14 cellular contexts compared by ENCODE assay signal in the genomic region with DNA sequence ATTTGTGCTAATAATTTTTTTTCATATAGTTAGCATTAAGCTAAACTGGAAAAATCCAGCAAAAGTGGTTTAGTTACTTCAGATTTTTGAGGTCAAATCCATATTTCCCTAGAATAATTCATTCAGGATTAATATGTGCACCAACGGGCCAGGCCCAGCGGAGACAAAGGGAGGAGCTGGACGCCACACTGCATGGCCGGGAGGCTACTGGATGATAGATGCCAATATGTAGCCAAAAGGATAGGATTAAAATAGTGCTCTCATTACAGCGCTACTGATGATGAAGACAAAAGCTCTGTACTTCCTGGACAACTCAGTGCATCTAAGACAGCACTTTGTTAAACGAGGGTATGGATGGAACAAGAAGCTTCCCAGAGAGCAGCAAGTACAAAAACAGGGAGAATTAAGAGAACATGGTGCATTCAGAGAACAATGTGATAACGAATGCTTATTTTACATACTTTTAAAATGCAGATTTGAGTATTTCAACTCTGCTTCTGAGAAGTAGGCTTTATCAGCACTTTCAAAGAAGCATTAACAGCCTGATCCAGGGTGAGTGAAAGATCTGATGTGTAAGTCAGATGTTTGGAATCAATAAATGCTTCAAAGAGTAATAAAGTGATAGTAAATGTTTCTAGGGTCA. TPM values are rescaled to one million over a fixed set of nuclear protein-coding genes. Genes with fewer than 3 reads are reported as not detected.
DNase-seq lines count a peak whose midpoint lies in the region; ATAC-seq and TF ChIP-seq lines count a peak whose summit lies in the region.
"Had no signal": no experiment of that assay in that cellular context is flagged by ENCODE, and none has a peak within 500 bp of the region (broad histone marks: within the 10 kb centered on the region; RNA-seq: fewer than 3 reads in every experiment).

No MANE protein-coding gene starts in this region.

- no peak overlapping the region for H2AK5ac ChIP-seq in H9 (ENCODE audit: insufficient read length, low read length)

- no peak overlapping the region for H2BK120ac ChIP-seq in H9 (ENCODE audit: low read depth, low read length, poor library complexity, severe bottlenecking)

- H3K4me2 ChIP-seq in H9 (ENCODE audit: insufficient read depth, insufficient read length, low read length) = peak overlapping the region; percentile 33

- H3K4me1 ChIP-seq in H9 (ENCODE audit: insufficient read depth, low read length) (0 out of 2 replicates have a peak, but pooled peaks cover 2% of the 10 kb centered on the region), NT2/D1 (ENCODE audit: insufficient read depth, insufficient read length) (no peaks in the 10 kb centered on the region), iPS-20b (ENCODE audit: insufficient read depth, low read length) (peaks cover 19% of the 10 kb centered on the region)

- no peak overlapping the region for H2AFZ ChIP-seq in H9 (ENCODE audit: low read length)

- H3K4me3 Mint-ChIP-seq in H9 (no peak overlapping the region; a peak in 2 of 5 replicates), progenitor cell of endocrine pancreas (ENCODE audit: low read depth) (no peak overlapping the region)
- H3K4me3 Mint-ChIP-seq in activated CD4-positive, alpha-beta T cell treated with anti-CD3 and anti-CD28 coated beads for 36 hours = no peak overlapping the region
- H3K4me3 Mint-ChIP-seq: CD8-positive, alpha-beta memory T cell had no signal

- H3K56ac ChIP-seq in H9 (ENCODE audit: insufficient read length, low read depth, low read length) = no peak overlapping the region

- no peak for TF ChIP-seq CTCF in H9 (conservative IDR thresholded peaks at IDR 0.05)
- no peak for TF ChIP-seq CTCF in progenitor cell of endocrine pancreas (IDR thresholded peaks at IDR 0.05; ENCODE audit: unreplicated experiment)

- no peak overlapping the region for H3T11ph ChIP-seq in H9 (ENCODE audit: low read length)

- peaks cover 42% of the 10 kb centered on the region for H3K36me3 ChIP-seq in NT2/D1 (ENCODE audit: insufficient read depth, insufficient read length, low read length)
- peaks cover 40% of the 10 kb centered on the region for H3K36me3 ChIP-seq in iPS-20b (ENCODE audit: insufficient read depth, low read depth, low read length)

- H3K27ac ChIP-seq in H9 (ENCODE audit: insufficient read length, low read depth, low read length) (peak overlapping the region; percentile 55), iPS-20b (ENCODE audit: low read length) (no peak overlapping the region)
- H3K27ac ChIP-seq: RWPE1, SJSA1 had no signal

- H3K4me3 ChIP-seq in NT2/D1 (ENCODE audit: insufficient read length, low read depth) (no peak overlapping the region), iPS-20b (ENCODE audit: low read length) (peak overlapping the region; percentile 43)
- H3K4me3 ChIP-seq: SJSA1 had no signal

- WGBS in H9 (ENCODE audit: extremely low coverage, insufficient read length, low lambda C conversion rate) = no CpG with 5 or more reads among the region's 7 CpGs

- no peaks in the 10 kb centered on the region for H4K20me1 ChIP-seq in H9 (ENCODE audit: control insufficient read depth, insufficient read depth, insufficient read length)

- no peak overlapping the region for H2BK15ac ChIP-seq in H9 (ENCODE audit: low read depth, low read length)

- no peak overlapping the region for H4K8ac ChIP-seq in H9 (replicated peaks; ENCODE audit: insufficient read length, low read depth, low read length)

- ATAC-seq in activated CD4-positive, alpha-beta T cell treated with anti-CD3 and anti-CD28 coated beads for 36 hours = no peak
- ATAC-seq in HG03520 (IDR thresholded peaks at IDR 0.05; ENCODE audit: unreplicated experiment) = no peak

- no peak overlapping the region for H2BK5ac ChIP-seq in H9 (ENCODE audit: insufficient read length, low read length)

- POLR2A ChIA-PET in activated CD4-positive, alpha-beta T cell treated with anti-CD3 and anti-CD28 coated beads for 36 hours (lab: Charles Lee) = no interaction called here

- CTCF ChIA-PET in activated CD4-positive, alpha-beta T cell treated with anti-CD3 and anti-CD28 coated beads for 36 hours (lab: Charles Lee) = interaction anchor here (1.2 to 1.9 kb wide), 4 partner anchors 9 to 198 kb away, joined by 3 to 16 read pairs (median 6); no protein-coding TSS in a partner anchor

- DNase-seq in H9 = no peak
- DNase-seq in NT2/D1 (ENCODE audit: low read depth, low spot score) = peak; percentile 25
- no peak for DNase-seq in progenitor cell of endocrine pancreas (ENCODE audit: low spot score, unreplicated experiment)
- DNase-seq in activated CD4-positive, alpha-beta T cell treated with anti-CD3 and anti-CD28 coated beads for 36 hours = no peak
- DNase-seq in RPMI8226 = no peak
- DNase-seq: ACHN; CD8-positive, alpha-beta memory T cell; IMR-90; NCI-H187 treated with DMSO at 0.1 percent for 48 hours; PC-3 had no signal

- no peak overlapping the region for H2BK12ac ChIP-seq in H9 (ENCODE audit: insufficient read length, low read depth, low read length)

- H3K9ac ChIP-seq in H9 (ENCODE audit: extremely low read depth, insufficient read length, low read length) (no peak overlapping the region), NT2/D1 (ENCODE audit: insufficient read length, low read depth) (no peak overlapping the region), iPS-20b (ENCODE audit: low read depth, low read length) (peak overlapping the region; percentile 4; the same call in 1 of the 2 replicates)

- no peaks in the 10 kb centered on the region for H3K23me2 ChIP-seq in H9 (ENCODE audit: insufficient read length, low read depth, low read length, poor library complexity, severe bottlenecking)

- no peak overlapping the region for H2BK20ac ChIP-seq in H9 (ENCODE audit: low read depth, low read length, poor library complexity, severe bottlenecking)

- H3K14ac ChIP-seq in H9 (ENCODE audit: insufficient read depth, low read length) = no peak overlapping the region

- H4K5ac ChIP-seq in H9 (ENCODE audit: insufficient read length, low read depth, low read length) = no peak overlapping the region

- H3K27me3 Mint-ChIP-seq in H9 (ENCODE audit: low read depth) (no peaks in the 10 kb centered on the region), progenitor cell of endocrine pancreas (no peaks in the 10 kb centered on the region)
- no peaks in the 10 kb centered on the region for H3K27me3 Mint-ChIP-seq in activated CD4-positive, alpha-beta T cell treated with anti-CD3 and anti-CD28 coated beads for 36 hours
- H3K27me3 Mint-ChIP-seq: CD8-positive, alpha-beta memory T cell had no signal

- H3K9me3 ChIP-seq in H9 (ENCODE audit: control insufficient read depth, low read depth, low read length) (no peaks in the 10 kb centered on the region), NT2/D1 (ENCODE audit: insufficient read depth, low read length) (no peaks in the 10 kb centered on the region), iPS-20b (ENCODE audit: insufficient read depth, low read depth, low read length) (no peaks in the 10 kb centered on the region)
- H3K9me3 ChIP-seq: SJSA1 had no signal

- H3K9me3 Mint-ChIP-seq in H9 = no peaks in the 10 kb centered on the region
- H3K9me3 Mint-ChIP-seq in progenitor cell of endocrine pancreas (ENCODE audit: low read depth) = no peaks in the 10 kb centered on the region
- no peaks in the 10 kb centered on the region for H3K9me3 Mint-ChIP-seq in activated CD4-positive, alpha-beta T cell treated with anti-CD3 and anti-CD28 coated beads for 36 hours (ENCODE audit: low read depth)
- H3K9me3 Mint-ChIP-seq: CD8-positive, alpha-beta memory T cell had no signal

- H3K27me3 ChIP-seq in H9 (ENCODE audit: insufficient read depth, low read length) (no peaks in the 10 kb centered on the region), NT2/D1 (ENCODE audit: insufficient read depth, insufficient read length) (no peaks in the 10 kb centered on the region), iPS-20b (ENCODE audit: insufficient read depth, low read length) (no peaks in the 10 kb centered on the region)
- H3K27me3 ChIP-seq: SJSA1 had no signal

- H3K79me1 ChIP-seq in H9 (ENCODE audit: insufficient read depth, low read depth, low read length, poor library complexity, severe bottlenecking) = no peaks in the 10 kb centered on the region

- no peak overlapping the region for H4K91ac ChIP-seq in H9 (ENCODE audit: insufficient read length, low read depth, low read length)

- no peak overlapping the region for H3K18ac ChIP-seq in H9 (ENCODE audit: insufficient read length, low read depth, low read length)

- H3K36me3 Mint-ChIP-seq in H9 (ENCODE audit: insufficient read depth in 1 of 3, low read depth in 3 of 3) (peaks cover 4 to 34% (median 24%) of the 10 kb centered on the region in 3 experiments; a peak in 5 of 7 replicates), progenitor cell of endocrine pancreas (ENCODE audit: insufficient read depth) (peaks cover 23% of the 10 kb centered on the region)
- H3K36me3 Mint-ChIP-seq in activated CD4-positive, alpha-beta T cell treated with anti-CD3 and anti-CD28 coated beads for 36 hours (ENCODE audit: low read depth) = peaks cover 26% of the 10 kb centered on the region

- no peak overlapping the region for H3K4ac ChIP-seq in H9 (ENCODE audit: low read depth, low read length)

- H3K27ac Mint-ChIP-seq in H9 (peak overlapping the region; percentile 6 to 70 (median 49); a peak in 5 of 7 replicates), progenitor cell of endocrine pancreas (peak overlapping the region; percentile 77)
- no peak overlapping the region for H3K27ac Mint-ChIP-seq in activated CD4-positive, alpha-beta T cell treated with anti-CD3 and anti-CD28 coated beads for 36 hours

- no peaks in the 10 kb centered on the region for H3K79me2 ChIP-seq in H9 (ENCODE audit: insufficient read depth, low read length)

- H3K23ac ChIP-seq in H9 (ENCODE audit: insufficient read length, low read depth, low read length) = no peak overlapping the region

- intact Hi-C loops in activated CD4-positive, alpha-beta T cell treated with anti-CD3 and anti-CD28 coated beads for 36 hours (cut with DNase I, micrococcal nuclease) = loop anchor here in 1 of 2 experiments (2.0 kb wide), 1 partner anchor 196 kb away; no protein-coding TSS in a partner anchor

- H3K4me1 Mint-ChIP-seq in H9 = peaks cover 16 to 20% of the 10 kb centered on the region in 2 experiments
- peaks cover 15% of the 10 kb centered on the region for H3K4me1 Mint-ChIP-seq in progenitor cell of endocrine pancreas (ENCODE audit: low read depth)
- no peaks in the 10 kb centered on the region for H3K4me1 Mint-ChIP-seq in activated CD4-positive, alpha-beta T cell treated with anti-CD3 and anti-CD28 coated beads for 36 hours

RNA-seq across cellular contexts. Expression of gene PPP4R1, which starts 39.8 kb away (rescaled TPM):
- total RNA-seq in H9 (2021) (97.5 and 106 TPM in 2 replicates), progenitor cell of endocrine pancreas (169 and 180 TPM in 2 replicates)
- total RNA-seq in activated CD4-positive, alpha-beta T cell treated with anti-CD3 and anti-CD28 coated beads for 36 hours = 10 to 100 TPM; 32.2 to 33.3 TPM
